Comparison of ENCODE assay signal across 1 cellular context in the genomic region with DNA sequence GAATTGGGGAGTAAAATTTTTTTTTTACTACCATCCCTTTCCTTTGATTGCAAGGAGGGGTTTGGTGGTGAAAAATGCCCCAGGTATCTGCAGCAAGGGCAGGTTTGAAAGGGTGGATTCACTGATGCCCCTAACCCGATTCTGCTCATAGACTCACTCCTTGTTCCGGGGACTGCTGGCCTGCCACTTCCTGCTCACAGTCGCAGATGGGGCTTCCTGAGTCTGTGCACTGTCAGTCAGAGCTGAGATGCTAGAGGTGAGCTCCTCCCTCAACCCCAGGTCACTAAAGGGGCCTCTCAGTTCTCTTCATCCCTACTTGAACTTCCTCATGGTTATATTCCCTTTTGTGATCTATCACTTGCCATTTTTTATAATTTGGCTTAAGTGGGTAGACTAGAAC.
TF ChIP-seq lines count a peak whose summit lies in the region.

No MANE protein-coding gene starts in this region.

TF ChIP-seq in GM12878, 131 proteins besides CTCF, POLR2A, EP300 and RAD21 (continued from another document):
- TF ChIP-seq, protein P1, sequence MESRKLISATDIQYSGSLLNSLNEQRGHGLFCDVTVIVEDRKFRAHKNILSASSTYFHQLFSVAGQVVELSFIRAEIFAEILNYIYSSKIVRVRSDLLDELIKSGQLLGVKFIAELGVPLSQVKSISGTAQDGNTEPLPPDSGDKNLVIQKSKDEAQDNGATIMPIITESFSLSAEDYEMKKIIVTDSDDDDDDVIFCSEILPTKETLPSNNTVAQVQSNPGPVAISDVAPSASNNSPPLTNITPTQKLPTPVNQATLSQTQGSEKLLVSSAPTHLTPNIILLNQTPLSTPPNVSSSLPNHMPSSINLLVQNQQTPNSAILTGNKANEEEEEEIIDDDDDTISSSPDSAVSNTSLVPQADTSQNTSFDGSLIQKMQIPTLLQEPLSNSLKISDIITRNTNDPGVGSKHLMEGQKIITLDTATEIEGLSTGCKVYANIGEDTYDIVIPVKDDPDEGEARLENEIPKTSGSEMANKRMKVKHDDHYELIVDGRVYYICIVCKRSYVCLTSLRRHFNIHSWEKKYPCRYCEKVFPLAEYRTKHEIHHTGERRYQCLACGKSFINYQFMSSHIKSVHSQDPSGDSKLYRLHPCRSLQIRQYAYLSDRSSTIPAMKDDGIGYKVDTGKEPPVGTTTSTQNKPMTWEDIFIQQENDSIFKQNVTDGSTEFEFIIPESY (IDR thresholded peaks at IDR 0.05): no peak
- TF ChIP-seq, protein P2, sequence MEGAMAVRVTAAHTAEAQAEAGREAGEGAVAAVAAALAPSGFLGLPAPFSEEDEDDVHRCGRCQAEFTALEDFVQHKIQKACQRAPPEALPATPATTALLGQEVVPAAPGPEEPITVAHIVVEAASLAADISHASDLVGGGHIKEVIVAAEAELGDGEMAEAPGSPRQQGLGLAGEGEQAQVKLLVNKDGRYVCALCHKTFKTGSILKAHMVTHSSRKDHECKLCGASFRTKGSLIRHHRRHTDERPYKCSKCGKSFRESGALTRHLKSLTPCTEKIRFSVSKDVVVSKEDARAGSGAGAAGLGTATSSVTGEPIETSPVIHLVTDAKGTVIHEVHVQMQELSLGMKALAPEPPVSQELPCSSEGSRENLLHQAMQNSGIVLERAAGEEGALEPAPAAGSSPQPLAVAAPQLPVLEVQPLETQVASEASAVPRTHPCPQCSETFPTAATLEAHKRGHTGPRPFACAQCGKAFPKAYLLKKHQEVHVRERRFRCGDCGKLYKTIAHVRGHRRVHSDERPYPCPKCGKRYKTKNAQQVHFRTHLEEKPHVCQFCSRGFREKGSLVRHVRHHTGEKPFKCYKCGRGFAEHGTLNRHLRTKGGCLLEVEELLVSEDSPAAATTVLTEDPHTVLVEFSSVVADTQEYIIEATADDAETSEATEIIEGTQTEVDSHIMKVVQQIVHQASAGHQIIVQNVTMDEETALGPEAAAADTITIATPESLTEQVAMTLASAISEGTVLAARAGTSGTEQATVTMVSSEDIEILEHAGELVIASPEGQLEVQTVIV (IDR thresholded peaks at IDR 0.05; ENCODE audit: borderline replicate concordance, partially characterized antibody): no peak
- TF ChIP-seq, protein P3, sequence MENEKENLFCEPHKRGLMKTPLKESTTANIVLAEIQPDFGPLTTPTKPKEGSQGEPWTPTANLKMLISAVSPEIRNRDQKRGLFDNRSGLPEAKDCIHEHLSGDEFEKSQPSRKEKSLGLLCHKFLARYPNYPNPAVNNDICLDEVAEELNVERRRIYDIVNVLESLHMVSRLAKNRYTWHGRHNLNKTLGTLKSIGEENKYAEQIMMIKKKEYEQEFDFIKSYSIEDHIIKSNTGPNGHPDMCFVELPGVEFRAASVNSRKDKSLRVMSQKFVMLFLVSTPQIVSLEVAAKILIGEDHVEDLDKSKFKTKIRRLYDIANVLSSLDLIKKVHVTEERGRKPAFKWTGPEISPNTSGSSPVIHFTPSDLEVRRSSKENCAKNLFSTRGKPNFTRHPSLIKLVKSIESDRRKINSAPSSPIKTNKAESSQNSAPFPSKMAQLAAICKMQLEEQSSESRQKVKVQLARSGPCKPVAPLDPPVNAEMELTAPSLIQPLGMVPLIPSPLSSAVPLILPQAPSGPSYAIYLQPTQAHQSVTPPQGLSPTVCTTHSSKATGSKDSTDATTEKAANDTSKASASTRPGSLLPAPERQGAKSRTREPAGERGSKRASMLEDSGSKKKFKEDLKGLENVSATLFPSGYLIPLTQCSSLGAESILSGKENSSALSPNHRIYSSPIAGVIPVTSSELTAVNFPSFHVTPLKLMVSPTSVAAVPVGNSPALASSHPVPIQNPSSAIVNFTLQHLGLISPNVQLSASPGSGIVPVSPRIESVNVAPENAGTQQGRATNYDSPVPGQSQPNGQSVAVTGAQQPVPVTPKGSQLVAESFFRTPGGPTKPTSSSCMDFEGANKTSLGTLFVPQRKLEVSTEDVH (IDR thresholded peaks at IDR 0.05; ENCODE audit: low read depth, partially characterized antibody): no peak
- TF ChIP-seq, protein P4, sequence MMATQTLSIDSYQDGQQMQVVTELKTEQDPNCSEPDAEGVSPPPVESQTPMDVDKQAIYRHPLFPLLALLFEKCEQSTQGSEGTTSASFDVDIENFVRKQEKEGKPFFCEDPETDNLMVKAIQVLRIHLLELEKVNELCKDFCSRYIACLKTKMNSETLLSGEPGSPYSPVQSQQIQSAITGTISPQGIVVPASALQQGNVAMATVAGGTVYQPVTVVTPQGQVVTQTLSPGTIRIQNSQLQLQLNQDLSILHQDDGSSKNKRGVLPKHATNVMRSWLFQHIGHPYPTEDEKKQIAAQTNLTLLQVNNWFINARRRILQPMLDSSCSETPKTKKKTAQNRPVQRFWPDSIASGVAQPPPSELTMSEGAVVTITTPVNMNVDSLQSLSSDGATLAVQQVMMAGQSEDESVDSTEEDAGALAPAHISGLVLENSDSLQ (IDR thresholded peaks at IDR 0.05): peak; percentile 88
- TF ChIP-seq, protein P5, sequence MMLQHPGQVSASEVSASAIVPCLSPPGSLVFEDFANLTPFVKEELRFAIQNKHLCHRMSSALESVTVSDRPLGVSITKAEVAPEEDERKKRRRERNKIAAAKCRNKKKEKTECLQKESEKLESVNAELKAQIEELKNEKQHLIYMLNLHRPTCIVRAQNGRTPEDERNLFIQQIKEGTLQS (IDR thresholded peaks at IDR 0.05; ENCODE audit: borderline replicate concordance, extremely low read depth, low read depth, low read length): no peak
